Comparison of ENCODE assay signal across 8 cellular contexts in the genomic region with DNA sequence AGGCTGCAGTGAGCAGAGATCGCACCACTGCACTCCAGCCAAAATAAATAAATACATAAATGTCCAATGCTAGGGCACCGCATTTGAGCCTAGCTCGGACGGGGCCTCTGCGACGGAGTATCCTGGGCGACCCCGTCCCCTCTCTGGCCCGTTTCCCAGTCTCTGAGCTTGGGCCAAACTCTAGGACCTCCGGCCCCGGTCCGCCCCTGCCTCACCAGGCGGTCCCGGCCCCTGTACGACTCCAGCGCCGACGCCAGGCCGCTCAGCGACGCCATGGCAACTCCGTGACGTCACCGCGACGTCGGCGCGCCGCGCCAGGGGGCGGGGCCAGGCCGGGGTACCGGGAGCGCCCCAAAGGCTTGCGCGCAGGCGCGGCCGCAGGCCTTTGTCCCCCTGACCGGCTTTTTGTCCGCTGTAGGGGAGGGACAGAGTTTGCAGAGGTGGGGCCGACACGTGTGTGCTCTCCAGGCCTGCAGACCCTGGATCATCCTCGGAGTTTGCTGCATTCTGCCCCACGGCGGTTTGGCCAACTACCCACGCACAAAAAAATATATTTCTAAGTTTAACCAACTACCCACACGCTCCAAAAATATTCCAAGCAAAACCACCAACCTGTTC. TPM values are rescaled to one million over a fixed set of nuclear protein-coding genes. Genes with fewer than 3 reads are reported as not detected.
DNase-seq lines count a peak whose midpoint lies in the region; ATAC-seq and TF ChIP-seq lines count a peak whose summit lies in the region.

A gene (minus strand): TSS at position 300 of the 618 bp plus-strand sequence. CDS start 25 bp downstream, at position 275.

- no peak for TF ChIP-seq RAD21 in Ishikawa (IDR thresholded peaks at IDR 0.05; ENCODE audit: low read depth)

- no peaks in the 10 kb centered on the region for H3K27me3 Mint-ChIP-seq in activated naive CD4-positive, alpha-beta T cell treated with anti-CD3 and anti-CD28 coated beads for 36 hours (ENCODE audit: low read depth)

- H3K27me3 ChIP-seq in A673 (replicated peaks; ENCODE audit: insufficient read depth, low read depth, low read length, poor library complexity) (no peaks in the 10 kb centered on the region), SJCRH30 (no peaks in the 10 kb centered on the region), gastroesophageal sphincter (no peaks in the 10 kb centered on the region), neutrophil (peaks cover 2% of the 10 kb centered on the region), subcutaneous abdominal adipose tissue (ENCODE audit: control insufficient read depth in 5 of 5, insufficient read depth in 4 of 5, low read length in 5 of 5) (no peaks in the 10 kb centered on the region)

- H3K4me3 Mint-ChIP-seq in activated naive CD4-positive, alpha-beta T cell treated with anti-CD3 and anti-CD28 coated beads for 36 hours, result peak within 1 kb of the TSS; percentile 78

- H3K36me3 ChIP-seq in A673 (ENCODE audit: insufficient read depth, low read length, poor library complexity, severe bottlenecking) (no peaks in the 10 kb centered on the region), SJCRH30 (no peaks in the 10 kb centered on the region), gastroesophageal sphincter (no peaks in the 10 kb centered on the region), neutrophil (no peaks in the 10 kb centered on the region), subcutaneous abdominal adipose tissue (ENCODE audit: control insufficient read depth in 5 of 5, insufficient read depth in 5 of 5, low read length in 5 of 5) (peaks cover 0 to 3% (median 0%) of the 10 kb centered on the region in 5 donors)

- 0% methylated on average over 7 of the region's 49 CpGs; no CpG with 5 or more reads in 1 of the 2 donors for WGBS in gastroesophageal sphincter (ENCODE audit: low coverage in 1 of 2), 2 donors

- H3K4me3 ChIP-seq in A673 (ENCODE audit: low read depth, low read length, poor library complexity, severe bottlenecking) (peak within 1 kb of the TSS; percentile 55), SJCRH30 (peak within 1 kb of the TSS; percentile 64), gastroesophageal sphincter (peak within 1 kb of the TSS; percentile 54 to 67), neutrophil (ENCODE audit: low read depth in 1 of 2, low read length in 1 of 2) (peak within 1 kb of the TSS; percentile 64 to 68), subcutaneous abdominal adipose tissue (ENCODE audit: low read depth in 1 of 5, low read length in 5 of 5) (peak within 1 kb of the TSS; percentile 70 to 78 (median 73))

- POLR2A ChIA-PET in A673 (lab: Charles Lee; ENCODE audit: low non-redundant PET), result no interaction called here

- TF ChIP-seq POLR2A in gastroesophageal sphincter (IDR thresholded peaks at IDR 0.05), result peak; percentile 71 to 80

- H3K4me1 ChIP-seq in A673 (ENCODE audit: insufficient read depth, low read length, poor library complexity, severe bottlenecking), result no peaks in the 10 kb centered on the region
- no peaks in the 10 kb centered on the region for H3K4me1 ChIP-seq in SJCRH30
- H3K4me1 ChIP-seq in gastroesophageal sphincter, result peaks cover 0 to 17% (median 4%) of the 10 kb centered on the region in 3 donors
- H3K4me1 ChIP-seq in neutrophil (ENCODE audit: control insufficient read depth in 1 of 2, insufficient read depth in 1 of 2, low read depth in 1 of 2, low read length in 1 of 2), result peaks cover 45 to 49% of the 10 kb centered on the region in 2 experiments
- peaks cover 0 to 15% (median 15%) of the 10 kb centered on the region in 5 donors for H3K4me1 ChIP-seq in subcutaneous abdominal adipose tissue (ENCODE audit: control insufficient read depth in 5 of 5, insufficient read depth in 5 of 5, low read length in 5 of 5)

- no TSS peak for BruUV-seq in A673 (replicated peaks; lab: Mats Ljungman, UMichigan)

- ATAC-seq in GM19025 (IDR thresholded peaks at IDR 0.05; ENCODE audit: low read depth, unreplicated experiment), result peak; percentile 84
- ATAC-seq in gastroesophageal sphincter, result peak; percentile 95

- no peaks in the 10 kb centered on the region for H3K36me3 Mint-ChIP-seq in activated naive CD4-positive, alpha-beta T cell treated with anti-CD3 and anti-CD28 coated beads for 36 hours (ENCODE audit: low read depth)

- CTCF ChIA-PET in A673 (lab: Charles Lee), result no interaction called here
- CTCF ChIA-PET in activated naive CD4-positive, alpha-beta T cell treated with anti-CD3 and anti-CD28 coated beads for 36 hours (lab: Charles Lee), result interaction anchor here (0.7 kb wide), 1 partner anchor 122 kb away, joined by 3 read pairs; no protein-coding TSS in a partner anchor

- H3K9ac ChIP-seq in subcutaneous abdominal adipose tissue (ENCODE audit: low read length in 5 of 5), result peak within 1 kb of the TSS; percentile 11 to 92 (median 85)

- H3K9me3 ChIP-seq in A673 (ENCODE audit: low read depth, low read length, poor library complexity, severe bottlenecking) (no peaks in the 10 kb centered on the region), SJCRH30 (replicated peaks) (no peaks in the 10 kb centered on the region), gastroesophageal sphincter (no peaks in the 10 kb centered on the region), neutrophil (no peaks in the 10 kb centered on the region), subcutaneous abdominal adipose tissue (ENCODE audit: control insufficient read depth in 5 of 5, low read length in 5 of 5) (no peaks in the 10 kb centered on the region)

- H3K27ac ChIP-seq in A673 (ENCODE audit: low read depth, low read length, poor library complexity, severe bottlenecking) (peak within 1 kb of the TSS; percentile 83), SJCRH30 (peak within 1 kb of the TSS; percentile 25; the same call in 1 of the 2 replicates), gastroesophageal sphincter (peak within 1 kb of the TSS; percentile 61 to 88 (median 86)), neutrophil (peak within 1 kb of the TSS; percentile 85), subcutaneous abdominal adipose tissue (ENCODE audit: low read depth, low read length) (peak within 1 kb of the TSS; percentile 52)

- DNase-seq in A673 (ENCODE audit: low spot score) (peak; percentile 90), SJCRH30 (peak; percentile 78 to 81)
- peak; percentile 90 for DNase-seq in activated naive CD4-positive, alpha-beta T cell treated with anti-CD3 and anti-CD28 coated beads for 36 hours

- TF ChIP-seq CTCF in A673 (conservative IDR thresholded peaks at IDR 0.05; ENCODE audit: low read depth, low read length) (no peak), gastroesophageal sphincter (IDR thresholded peaks at IDR 0.05) (peak in 2 of 4 experiments; percentile 5 to 7), neutrophil (IDR thresholded peaks at IDR 0.05) (peak; percentile 56)

- no peaks in the 10 kb centered on the region for H3K9me3 Mint-ChIP-seq in activated naive CD4-positive, alpha-beta T cell treated with anti-CD3 and anti-CD28 coated beads for 36 hours

- H3K4me1 Mint-ChIP-seq in activated naive CD4-positive, alpha-beta T cell treated with anti-CD3 and anti-CD28 coated beads for 36 hours (ENCODE audit: low read depth), result peaks cover 14% of the 10 kb centered on the region

- H3K27ac Mint-ChIP-seq in activated naive CD4-positive, alpha-beta T cell treated with anti-CD3 and anti-CD28 coated beads for 36 hours, result peak within 1 kb of the TSS; percentile 71

- intact Hi-C loops in A673 (cut with micrococcal nuclease; ENCODE audit: unreplicated experiment), result no loop called here
- intact Hi-C loops in activated naive CD4-positive, alpha-beta T cell treated with anti-CD3 and anti-CD28 coated beads for 36 hours (cut with micrococcal nuclease), result loop anchor here (2.0 kb wide), 1 partner anchor 46 kb away; a partner anchor contains a TSS

- no peak for TF ChIP-seq EP300 in Ishikawa (IDR thresholded peaks at IDR 0.05; ENCODE audit: borderline replicate concordance)
- TF ChIP-seq EP300 in gastroesophageal sphincter (IDR thresholded peaks at IDR 0.05), result no peak

TF ChIP-seq in Ishikawa, 13 proteins besides CTCF, POLR2A, EP300 and RAD21:
- TF ChIP-seq ZBTB7A (IDR thresholded peaks at IDR 0.05; ENCODE audit: low read depth), result no peak; the same call in 1 of the 2 replicates
- TF ChIP-seq YY1 (IDR thresholded peaks at IDR 0.05; ENCODE audit: low read depth), result peak; percentile 79
- peak; percentile 59 for TF ChIP-seq TAF1 (IDR thresholded peaks at IDR 0.05; ENCODE audit: low read depth)
- TF ChIP-seq, protein P1, sequence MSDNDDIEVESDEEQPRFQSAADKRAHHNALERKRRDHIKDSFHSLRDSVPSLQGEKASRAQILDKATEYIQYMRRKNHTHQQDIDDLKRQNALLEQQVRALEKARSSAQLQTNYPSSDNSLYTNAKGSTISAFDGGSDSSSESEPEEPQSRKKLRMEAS (IDR thresholded peaks at IDR 0.05), result peak; percentile 81; the same call in 1 of the 2 replicates
- no peak for TF ChIP-seq TCF12 (IDR thresholded peaks at IDR 0.05; ENCODE audit: low read depth)
- TF ChIP-seq EGR1 (IDR thresholded peaks at IDR 0.05), result no peak
- TF ChIP-seq CREB1 (IDR thresholded peaks at IDR 0.05; ENCODE audit: low read depth), result peak; percentile 91
TF ChIP-seq in Ishikawa: peak in this region for 4.

RNA-seq across cellular contexts. Expression of the gene that starts here (rescaled TPM):
- total RNA-seq in A673 (2021) (1.1 and 1.9 TPM in 2 replicates), gastroesophageal sphincter (1 to 10 TPM; 1.0 to 3.1 (median 1.9) TPM)
- not detected in 2 replicates for total RNA-seq in SJCRH30 (2014; rRNA removed; shearing (Covaris generic))
- 1 to 10 TPM in 1 of 2 experiments, under 1 TPM in 1; 0.86 to 1.1 TPM for total RNA-seq in activated naive CD4-positive, alpha-beta T cell treated with anti-CD3 and anti-CD28 coated beads for 36 hours

Comparison
In these comparisons a context has a peak if more than half of its experiments do, and no peak if none do; other contexts are left out.
1. Peak in every context shown above with its lines: DNase-seq, ATAC-seq, H3K4me3 ChIP-seq and H3K27ac ChIP-seq.
2. Peak in DNase-seq, H3K4me3 ChIP-seq and H3K27ac ChIP-seq in SJCRH30; RNA of the gene not detected or under 1 TPM.
3. H3K27ac ChIP-seq: peak in every context shown above with its lines; median percentile 86 in gastroesophageal sphincter; 85 in neutrophil; 83 in A673; 52 in subcutaneous abdominal adipose tissue; 25 in SJCRH30.